8 cellular contexts compared by ENCODE assay signal in genomic region chr15:79311901-79312553, GRCh38. TPM values are rescaled to one million over a fixed set of nuclear protein-coding genes. Genes with fewer than 3 reads are reported as not detected.
DNase-seq lines count a peak whose midpoint lies in the region; ATAC-seq and TF ChIP-seq lines count a peak whose summit lies in the region.

No MANE protein-coding gene starts in this region.

- H3K27me3 ChIP-seq in iPS-20b (ENCODE audit: insufficient read depth, low read length) (peaks cover 36% of the 10 kb centered on the region), thymus (ENCODE audit: control insufficient read depth, insufficient read depth) (peaks cover 3% of the 10 kb centered on the region), testis (no peaks in the 10 kb centered on the region)

- no peak for DNase-seq in activated CD8-positive, alpha-beta memory T cell treated with anti-CD3 and anti-CD28 coated beads, Interleukin-2, amount 10 ng/mL, durations not matched to agents 7 days and 5 days
- no peak for DNase-seq in activated CD8-positive, alpha-beta memory T cell treated with anti-CD3 and anti-CD28 coated beads for 24 hours
- peak; percentile 15 for DNase-seq in activated CD8-positive, alpha-beta T cell treated with anti-CD3 and anti-CD28 coated beads for 36 hours
- DNase-seq in activated CD4-positive, CD25-positive, alpha-beta regulatory T cell treated with anti-CD3 and anti-CD28 coated beads, Interleukin-2, amount 50 U/mL, for 72 hours: no peak
- DNase-seq in NCI-H446 treated with DMSO at 0.1 percent for 48 hours (lab: John Stamatoyannopoulos, UW) (no peak), testis (no peak)

- CTCF ChIA-PET in activated CD8-positive, alpha-beta memory T cell treated with anti-CD3 and anti-CD28 coated beads, Interleukin-2, amount 10 ng/mL, durations not matched to agents 7 days and 5 days (lab: Charles Lee): interaction anchor here (1.1 to 2.2 kb wide), 2 partner anchors 69 to 542 kb away, joined by 3 to 10 read pairs; no protein-coding TSS in a partner anchor
- CTCF ChIA-PET in activated CD8-positive, alpha-beta T cell treated with anti-CD3 and anti-CD28 coated beads for 36 hours (lab: Charles Lee): interaction anchor here (1.1 to 1.9 kb wide), 2 partner anchors 14 to 15 kb away, joined by 3 to 4 read pairs; no protein-coding TSS in a partner anchor

- POLR2A ChIA-PET in activated CD8-positive, alpha-beta T cell treated with anti-CD3 and anti-CD28 coated beads for 36 hours (lab: Charles Lee): interaction anchor here (0.8 to 1.3 kb wide), 2 partner anchors 435 to 653 kb away, joined by 3 read pairs; no protein-coding TSS in a partner anchor

- H3K4me3 ChIP-seq in iPS-20b (ENCODE audit: low read length) (peak overlapping the region; percentile 92), thymus (ENCODE audit: low read length) (peak overlapping the region; percentile 75), testis (peak overlapping the region in 1 of 2 donors; percentile 79)

- peaks cover 34% of the 10 kb centered on the region for H3K27me3 Mint-ChIP-seq in activated CD8-positive, alpha-beta memory T cell treated with anti-CD3 and anti-CD28 coated beads, Interleukin-2, amount 10 ng/mL, durations not matched to agents 7 days and 5 days
- H3K27me3 Mint-ChIP-seq in activated CD8-positive, alpha-beta T cell treated with anti-CD3 and anti-CD28 coated beads for 36 hours: peaks cover 9% of the 10 kb centered on the region

- H3K27ac ChIP-seq in iPS-20b (ENCODE audit: low read length): no peak overlapping the region
- no peak overlapping the region for H3K27ac ChIP-seq in thymus (ENCODE audit: low read depth)
- no peak overlapping the region for H3K27ac ChIP-seq in testis

- H3K27ac Mint-ChIP-seq in activated CD8-positive, alpha-beta memory T cell treated with anti-CD3 and anti-CD28 coated beads, Interleukin-2, amount 10 ng/mL, durations not matched to agents 7 days and 5 days: peak overlapping the region; percentile 75
- H3K27ac Mint-ChIP-seq in activated CD8-positive, alpha-beta T cell treated with anti-CD3 and anti-CD28 coated beads for 36 hours: peak overlapping the region; percentile 21

- intact Hi-C loops in activated CD8-positive, alpha-beta T cell treated with anti-CD3 and anti-CD28 coated beads for 36 hours (cut with micrococcal nuclease): no loop called here
- intact Hi-C loops in testis (cut with DNase I; ENCODE audit: low total_unique reads): no loop called here

- TF ChIP-seq CTCF in activated CD8-positive, alpha-beta T cell treated with anti-CD3 and anti-CD28 coated beads for 36 hours (IDR thresholded peaks at IDR 0.05): no peak
- TF ChIP-seq CTCF in testis (IDR thresholded peaks at IDR 0.05): no peak

- TF ChIP-seq POLR2A in testis (IDR thresholded peaks at IDR 0.05): no peak

- peak overlapping the region; percentile 93 for H3K9ac ChIP-seq in iPS-20b (ENCODE audit: low read depth, low read length)

- H3K36me3 ChIP-seq in iPS-20b (ENCODE audit: insufficient read depth, low read depth, low read length) (peaks cover 40% of the 10 kb centered on the region), thymus (ENCODE audit: control insufficient read depth, insufficient read depth) (peaks cover 32% of the 10 kb centered on the region), testis (ENCODE audit: low read depth, missing control alignments) (no peaks in the 10 kb centered on the region)

- no peak for ATAC-seq in activated CD8-positive, alpha-beta memory T cell treated with anti-CD3 and anti-CD28 coated beads, Interleukin-2, amount 10 ng/mL, durations not matched to agents 7 days and 5 days
- no peak for ATAC-seq in activated CD8-positive, alpha-beta T cell treated with anti-CD3 and anti-CD28 coated beads for 36 hours

- no peaks in the 10 kb centered on the region for H3K9me3 Mint-ChIP-seq in activated CD8-positive, alpha-beta memory T cell treated with anti-CD3 and anti-CD28 coated beads, Interleukin-2, amount 10 ng/mL, durations not matched to agents 7 days and 5 days (ENCODE audit: low read depth)
- H3K9me3 Mint-ChIP-seq in activated CD8-positive, alpha-beta T cell treated with anti-CD3 and anti-CD28 coated beads for 36 hours: no peaks in the 10 kb centered on the region

- H3K4me1 Mint-ChIP-seq in activated CD8-positive, alpha-beta memory T cell treated with anti-CD3 and anti-CD28 coated beads, Interleukin-2, amount 10 ng/mL, durations not matched to agents 7 days and 5 days: peaks cover 25% of the 10 kb centered on the region
- peaks cover 52% of the 10 kb centered on the region for H3K4me1 Mint-ChIP-seq in activated CD8-positive, alpha-beta T cell treated with anti-CD3 and anti-CD28 coated beads for 36 hours (ENCODE audit: low read depth)

- 70% methylated on average over 8 of the region's 8 CpGs for WGBS in thymus
- WGBS in testis, 2 donors: 63 to 70% methylated on average over 8 of the region's 8 CpGs

- peak overlapping the region; percentile 84 for H3K4me3 Mint-ChIP-seq in activated CD8-positive, alpha-beta memory T cell treated with anti-CD3 and anti-CD28 coated beads, Interleukin-2, amount 10 ng/mL, durations not matched to agents 7 days and 5 days
- H3K4me3 Mint-ChIP-seq in activated CD8-positive, alpha-beta T cell treated with anti-CD3 and anti-CD28 coated beads for 36 hours: peak overlapping the region; percentile 77

- no peaks in the 10 kb centered on the region for H3K4me1 ChIP-seq in iPS-20b (ENCODE audit: insufficient read depth, low read length)
- H3K4me1 ChIP-seq in thymus (ENCODE audit: control insufficient read depth, insufficient read depth, low read length): peaks cover 7% of the 10 kb centered on the region
- H3K4me1 ChIP-seq in testis: peaks cover 6% of the 10 kb centered on the region

- H3K9me3 ChIP-seq in iPS-20b (ENCODE audit: insufficient read depth, low read depth, low read length): no peaks in the 10 kb centered on the region
- H3K9me3 ChIP-seq in thymus (ENCODE audit: control insufficient read depth): no peaks in the 10 kb centered on the region
- no peaks in the 10 kb centered on the region for H3K9me3 ChIP-seq in testis

- peaks cover 32% of the 10 kb centered on the region for H3K36me3 Mint-ChIP-seq in activated CD8-positive, alpha-beta memory T cell treated with anti-CD3 and anti-CD28 coated beads, Interleukin-2, amount 10 ng/mL, durations not matched to agents 7 days and 5 days
- H3K36me3 Mint-ChIP-seq in activated CD8-positive, alpha-beta T cell treated with anti-CD3 and anti-CD28 coated beads for 36 hours (ENCODE audit: low read depth): peaks cover 49% of the 10 kb centered on the region

RNA-seq across cellular contexts. Expression of gene TMED3, which starts 1.1 kb away (rescaled TPM):
- 10 to 100 TPM; 35.3 to 41.8 TPM for total RNA-seq in activated CD8-positive, alpha-beta memory T cell treated with anti-CD3 and anti-CD28 coated beads, Interleukin-2, amount 10 ng/mL, durations not matched to agents 7 days and 5 days
- 10 to 100 TPM; 40.1 to 41.4 TPM for total RNA-seq in activated CD8-positive, alpha-beta T cell treated with anti-CD3 and anti-CD28 coated beads for 36 hours
- polyA plus RNA-seq in thymus (59.0 TPM), testis (ENCODE audit: insufficient read depth, low read depth, low replicate concordance) (94.0 TPM)
- total RNA-seq in testis: 100 to 1,000 TPM in 1 of 2 donors, 10 to 100 TPM in 1; 88.6 to 127 TPM

RNA-seq across cellular contexts. Expression of gene ANKRD34C, which starts 29.5 kb away (rescaled TPM):
- not detected for total RNA-seq in activated CD8-positive, alpha-beta memory T cell treated with anti-CD3 and anti-CD28 coated beads, Interleukin-2, amount 10 ng/mL, durations not matched to agents 7 days and 5 days
- total RNA-seq in activated CD8-positive, alpha-beta T cell treated with anti-CD3 and anti-CD28 coated beads for 36 hours: not detected
- 0.07 TPM for polyA plus RNA-seq in thymus
- under 1 TPM; 0.08 to 0.12 TPM for total RNA-seq in testis
- 0.12 TPM for polyA plus RNA-seq in testis (ENCODE audit: insufficient read depth, low read depth, low replicate concordance)
